Comparison of ENCODE assay signal across 8 cellular contexts in genomic region chr11:46242961-46243795, GRCh38. TPM values are rescaled to one million over a fixed set of nuclear protein-coding genes. Genes with fewer than 3 reads are reported as not detected.
A peak's percentile ranks its signal among the peaks of the same experiment; 100 is the strongest.
DNase-seq lines count a peak whose midpoint lies in the region; ATAC-seq and TF ChIP-seq lines count a peak whose summit lies in the region.

No MANE protein-coding gene starts in this region.

- peak; percentile 52 for ATAC-seq in GM21619 (IDR thresholded peaks at IDR 0.05; ENCODE audit: unreplicated experiment)
- peak; percentile 84 to 88 for ATAC-seq in activated T-cell treated with anti-CD3 and anti-CD28 coated beads, Interleukin-2, amount 50 U/mL, for 4 hours
- peak; percentile 87 for ATAC-seq in esophagus mucosa

- H3K9me3 ChIP-seq in muscle layer of colon (ENCODE audit: low read length), result no peaks in the 10 kb centered on the region

- H3K4me1 Mint-ChIP-seq in activated T-cell treated with anti-CD3 and anti-CD28 coated beads, Interleukin-2, amount 50 U/mL, for 4 hours (ENCODE audit: low read depth), result peaks cover 20% of the 10 kb centered on the region

- peak overlapping the region; percentile 84 for H3K4me3 Mint-ChIP-seq in activated T-cell treated with anti-CD3 and anti-CD28 coated beads, Interleukin-2, amount 50 U/mL, for 4 hours

- no peaks in the 10 kb centered on the region for H3K9me3 Mint-ChIP-seq in activated T-cell treated with anti-CD3 and anti-CD28 coated beads, Interleukin-2, amount 50 U/mL, for 4 hours

- peak; percentile 70 for DNase-seq in DMS 273 treated with DMSO at 0.1 percent for 48 hours (lab: John Stamatoyannopoulos, UW)
- peak; percentile 84 for DNase-seq in Jurkat, Clone E6-1 (ENCODE audit: low read depth, low spot score)
- peak; percentile 88 for DNase-seq in activated T-cell treated with anti-CD3 and anti-CD28 coated beads, Interleukin-2, amount 50 U/mL, for 4 hours
- DNase-seq in stimulated activated CD8-positive, alpha-beta memory T cell treated with anti-CD3 and anti-CD28 coated beads, Interleukin-4, amount 100 ng/mL, for 4 hours (ENCODE audit: low read depth in 2 of 2, low spot score in 1 of 2), result peak; percentile 59 to 79

- H3K4me3 ChIP-seq in Jurkat, Clone E6-1 (ENCODE audit: low read length), result peak overlapping the region; percentile 84
- H3K4me3 ChIP-seq in muscle layer of colon (ENCODE audit: low read depth in 1 of 2, low read length in 2 of 2), result peak overlapping the region; percentile 11 to 52

- peak overlapping the region; percentile 78 for H3K27ac ChIP-seq in muscle layer of colon (ENCODE audit: low read depth, low read length)

- peak overlapping the region; percentile 74 for H3K9ac ChIP-seq in muscle layer of colon (ENCODE audit: low read length)

- H3K27me3 Mint-ChIP-seq in activated T-cell treated with anti-CD3 and anti-CD28 coated beads, Interleukin-2, amount 50 U/mL, for 4 hours (ENCODE audit: low read depth), result peaks cover 5% of the 10 kb centered on the region

- no peaks in the 10 kb centered on the region for H3K36me3 Mint-ChIP-seq in activated T-cell treated with anti-CD3 and anti-CD28 coated beads, Interleukin-2, amount 50 U/mL, for 4 hours (ENCODE audit: insufficient read depth)

- H3K27me3 ChIP-seq in muscle layer of colon (ENCODE audit: control insufficient read depth in 1 of 2, insufficient read depth in 2 of 2, low read length in 2 of 2), result no peaks in the 10 kb centered on the region

- no peaks in the 10 kb centered on the region for H3K36me3 ChIP-seq in muscle layer of colon (ENCODE audit: insufficient read depth, low read length)

- peaks cover 23% of the 10 kb centered on the region for H3K4me1 ChIP-seq in muscle layer of colon (ENCODE audit: insufficient read depth, low read length)

TF ChIP-seq in PFSK-1, 5 proteins besides CTCF, POLR2A, EP300 and RAD21:
- TF ChIP-seq TAF1 (IDR thresholded peaks at IDR 0.05; ENCODE audit: borderline replicate concordance, insufficient read depth, low read length), result peak; percentile 88; the same call in 1 of the 2 replicates
- peak; percentile 63 for TF ChIP-seq FOXP2 (optimal IDR thresholded peaks at IDR 0.05; ENCODE audit: borderline replicate concordance, extremely low read depth, extremely low read length, insufficient read depth)
- peak; percentile 92 for TF ChIP-seq POLR2AphosphoS5 (IDR thresholded peaks at IDR 0.05; ENCODE audit: low read depth, low read length)
- TF ChIP-seq SIN3A (IDR thresholded peaks at IDR 0.05; ENCODE audit: borderline replicate concordance, insufficient read depth, low read length), result no peak; the same call in 1 of the 2 replicates
- peak in 1 of 2 experiments; percentile 48; a peak in 2 of 4 replicates for TF ChIP-seq REST (IDR thresholded peaks at IDR 0.05; ENCODE audit: insufficient read depth in 1 of 2, low read depth in 2 of 2, low read length in 2 of 2)

RNA-seq across cellular contexts. Expression of gene CREB3L1, which starts 34.3 kb away (rescaled TPM):
- polyA plus RNA-seq in Jurkat, Clone E6-1 (2012; ENCODE audit: insufficient read depth, insufficient read length), result 1.3 TPM
- polyA plus RNA-seq in PFSK-1 (2012; ENCODE audit: insufficient read length, low read depth), result 114 TPM
- total RNA-seq in activated T-cell treated with anti-CD3 and anti-CD28 coated beads, Interleukin-2, amount 50 U/mL, for 4 hours, result under 1 TPM; 0.20 to 0.27 (median 0.26) TPM
- 0.64 TPM for total RNA-seq in esophagus mucosa

Comparison
In these comparisons a context has a peak if more than half of its experiments do, and no peak if none do; other contexts are left out.
1. Peak in every context shown above with its lines: DNase-seq, ATAC-seq, H3K4me3 ChIP-seq and H3K27ac ChIP-seq.